In the genomic region with DNA sequence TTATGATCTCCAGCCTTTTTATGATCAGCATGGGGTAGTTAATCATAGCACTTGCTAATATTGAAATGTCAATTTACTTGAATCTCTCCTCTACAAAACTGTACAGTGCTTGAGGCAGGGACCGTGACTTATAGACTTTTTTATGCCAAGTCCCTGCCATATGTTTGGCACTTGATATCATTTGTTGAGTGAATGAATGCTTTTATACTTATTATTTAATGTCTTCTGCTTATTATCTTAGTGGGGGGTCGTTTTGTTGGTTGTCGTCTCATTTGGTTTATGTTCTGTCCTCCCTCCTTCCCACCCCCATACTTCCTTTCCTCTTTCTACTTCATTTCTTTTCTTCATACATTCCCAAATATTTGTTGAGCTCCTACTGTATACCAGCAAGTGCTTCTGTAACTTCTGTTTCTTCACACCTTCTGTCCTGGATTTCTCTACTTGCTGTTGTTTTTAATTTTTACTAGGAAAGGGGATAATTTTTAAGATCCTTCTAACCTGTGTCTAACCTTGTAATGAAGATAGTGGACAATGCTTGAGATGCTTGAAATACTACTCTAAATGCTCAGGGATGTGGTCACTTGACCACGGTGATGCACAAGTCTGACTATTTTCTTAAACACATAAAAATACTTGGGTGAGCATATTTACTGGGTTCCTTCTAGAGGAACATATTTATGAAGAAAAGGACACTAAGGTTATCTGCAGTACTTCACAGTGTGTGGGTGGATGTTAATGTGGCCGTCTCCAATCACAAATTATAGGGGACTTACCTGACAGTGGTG, we compare ENCODE assay signal across 21 cellular contexts.
DNase-seq lines count a peak whose midpoint lies in the region; ATAC-seq, FAIRE-seq and TF ChIP-seq lines count a peak whose summit lies in the region.
"Had no signal": no experiment of that assay in that cellular context is flagged by ENCODE, and none has a peak within 500 bp of the region (broad histone marks: within the 10 kb centered on the region; RNA-seq: fewer than 3 reads in every experiment).

No MANE protein-coding gene starts in this region.

- H3K27ac Mint-ChIP-seq in astrocyte (ENCODE audit: unreplicated experiment) = peak overlapping the region; percentile 82

- no peaks in the 10 kb centered on the region for H3F3A ChIP-seq in GM23248 (ENCODE audit: insufficient read depth)

- in situ Hi-C loops in GM23248 (cut with MboI) = no loop called here

- H3K4me3 ChIP-seq in GM23248 (no peak overlapping the region), astrocyte (ENCODE audit: insufficient read depth, low read depth, low read length) (no peak overlapping the region)
- H3K4me3 ChIP-seq: K562, MG63, Peyer's patch had no signal

- H3K4me2 ChIP-seq in GM23248 (ENCODE audit: unreplicated experiment) (no peak overlapping the region), astrocyte (ENCODE audit: low read length) (no peak overlapping the region)

- no peak overlapping the region for H3K27ac ChIP-seq in GM23248
- H3K27ac ChIP-seq in astrocyte (ENCODE audit: low read depth, low read length) = no peak overlapping the region
- H3K27ac ChIP-seq: HL-60, Peyer's patch had no signal

- no peaks in the 10 kb centered on the region for H3K9me3 ChIP-seq in GM23248 (ENCODE audit: low read depth)
- no peaks in the 10 kb centered on the region for H3K9me3 ChIP-seq in astrocyte (ENCODE audit: insufficient read depth, low read depth, low read length)
- H3K9me3 ChIP-seq: MG63, Peyer's patch had no signal

- TF ChIP-seq CTCF in astrocyte (IDR thresholded peaks at IDR 0.05; ENCODE audit: insufficient read depth, low read depth, low read length) = no peak

- H3K36me3 ChIP-seq in GM23248 (ENCODE audit: low read depth) (no peaks in the 10 kb centered on the region), astrocyte (ENCODE audit: insufficient read depth, low read length) (no peaks in the 10 kb centered on the region)
- H3K36me3 ChIP-seq: MG63, Peyer's patch had no signal

- no peak overlapping the region for H2AFZ ChIP-seq in GM23248
- no peak overlapping the region for H2AFZ ChIP-seq in astrocyte (ENCODE audit: low read depth, low read length)

- H3K79me2 ChIP-seq in GM23248 (ENCODE audit: insufficient read depth) = no peaks in the 10 kb centered on the region
- H3K79me2 ChIP-seq in astrocyte (ENCODE audit: insufficient read depth, low read length) = no peaks in the 10 kb centered on the region

- peaks cover 17% of the 10 kb centered on the region for H3K4me1 Mint-ChIP-seq in astrocyte (ENCODE audit: low read depth, unreplicated experiment)

- no peak for ATAC-seq in left lobe of liver
- ATAC-seq: HepG2, K562 had no signal

- peaks cover 7% of the 10 kb centered on the region; the same call in 1 of the 2 replicates for H3K4me1 ChIP-seq in GM23248 (ENCODE audit: insufficient read depth)
- no peaks in the 10 kb centered on the region for H3K4me1 ChIP-seq in astrocyte (ENCODE audit: insufficient read depth, low read length)
- H3K4me1 ChIP-seq: Peyer's patch had no signal

- H3K9ac ChIP-seq in GM23248 = no peak overlapping the region
- H3K9ac ChIP-seq in astrocyte (ENCODE audit: low read length) = no peak overlapping the region

- H3K9me2 ChIP-seq in GM23248 (ENCODE audit: insufficient read depth) = no peaks in the 10 kb centered on the region

- 30% methylated on average over 5 of the region's 5 CpGs for WGBS in GM23248 (ENCODE audit: low coverage in 1 of 2, low lambda C conversion rate in 2 of 2, missing lambda C conversion rate in 2 of 2), 2 experiments

- H4K20me1 ChIP-seq in GM23248 (ENCODE audit: insufficient read depth) (no peaks in the 10 kb centered on the region), astrocyte (ENCODE audit: insufficient read depth, low read length) (no peaks in the 10 kb centered on the region)

- peaks cover 48% of the 10 kb centered on the region for H3K27me3 ChIP-seq in GM23248 (replicated peaks; ENCODE audit: insufficient read depth)
- H3K27me3 ChIP-seq in astrocyte (ENCODE audit: insufficient read depth, low read length) = peaks cover 6% of the 10 kb centered on the region
- H3K27me3 ChIP-seq: MG63, Peyer's patch had no signal

- H3K9me3 Mint-ChIP-seq in astrocyte (ENCODE audit: unreplicated experiment) = no peaks in the 10 kb centered on the region

- no peaks in the 10 kb centered on the region for H3K36me3 Mint-ChIP-seq in astrocyte (ENCODE audit: low read depth, unreplicated experiment)

- DNase-seq in AG08395 (ENCODE audit: low spot score) (peak; percentile 8), GM23248 (peak; percentile 32), astrocyte (ENCODE audit: low read depth) (peak; percentile 44), kidney tubule cell (ENCODE audit: low spot score) (peak; percentile 55), GM19240 (ENCODE audit: insufficient read length, low spot score) (no peak), NCI-H526 treated with DMSO at 0.1 percent for 48 hours (lab: John Stamatoyannopoulos, UW) (no peak), left lobe of liver (ENCODE audit: low spot score) (no peak)
- DNase-seq: AML-193, C1 segment of cervical spinal cord, EL, GF-D8, H7, MG63, NCI-H1092, NCI-H1436, NCI-H187 treated with DMSO at 0.1 percent for 48 hours, NCI-H510A, Peyer's patch had no signal

- peaks cover 8% of the 10 kb centered on the region for H3K27me3 Mint-ChIP-seq in astrocyte (ENCODE audit: low read depth, unreplicated experiment)

- no peak for FAIRE-seq in astrocyte (lab: Jason Lieb, UNC)
- FAIRE-seq: HepG2, K562 had no signal

- no peak overlapping the region for H3K4me3 Mint-ChIP-seq in astrocyte (ENCODE audit: unreplicated experiment)

Comparison
In these comparisons a context has a peak if more than half of its experiments do, and no peak if none do; other contexts are left out.
1. DNase-seq: peak in AG08395 (single experiment), GM23248 (single experiment), astrocyte (single experiment) and kidney tubule cell (single experiment); none in GM19240 (single experiment), NCI-H526 treated with DMSO at 0.1 percent for 48 hours (single experiment) and left lobe of liver (single experiment).